Comparison of ENCODE assay signal across 11 cellular contexts in the genomic region with DNA sequence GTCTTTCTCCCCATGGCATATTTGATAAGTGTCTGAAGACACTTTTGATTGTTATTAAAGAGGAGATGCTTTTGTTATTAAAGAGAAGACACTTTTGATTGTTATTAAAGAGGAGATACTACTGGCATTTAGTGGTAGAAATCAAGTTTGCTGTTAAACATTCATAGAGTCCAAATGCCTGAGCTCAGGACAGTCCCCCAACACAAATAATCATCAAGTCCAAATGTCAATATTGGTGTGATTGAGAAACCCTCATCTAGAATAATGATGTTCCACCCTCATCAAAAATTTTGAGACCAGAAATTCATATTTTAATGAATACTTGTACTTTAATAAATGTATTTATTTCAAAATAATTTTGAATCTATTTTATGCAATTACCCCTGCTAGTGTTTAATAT.
"Had no signal": no experiment of that assay in that cellular context is flagged by ENCODE, and none has a peak within 500 bp of the region (broad histone marks: within the 10 kb centered on the region; RNA-seq: fewer than 3 reads in every experiment).

No MANE protein-coding gene starts in this region.

- H3K27ac ChIP-seq: GM23248 had no signal

- H3K9ac ChIP-seq: GM23248 had no signal

- DNase-seq: GM23248, GOT3, H7, H9, HCEC 1CT, HFFc6 had no signal

- FAIRE-seq: H1, H54 had no signal

- H3K4me3 ChIP-seq: GM23248, GM23338, HAP-1 had no signal

- H3K4me2 ChIP-seq: GM23338 had no signal

- H3K9me3 ChIP-seq: HAP-1 had no signal

- H2AFZ ChIP-seq: GM23248, GM23338 had no signal

- ATAC-seq: GM23338, HCT116 had no signal

- H3K36me3 ChIP-seq: HAP-1 had no signal
